Comparison of ENCODE assay signal across 7 cellular contexts in genomic region chr3:102163039-102163817, GRCh38.
A peak's percentile ranks its signal among the peaks of the same experiment; 100 is the strongest.
DNase-seq lines count a peak whose midpoint lies in the region; ATAC-seq, FAIRE-seq and TF ChIP-seq lines count a peak whose summit lies in the region.

No MANE protein-coding gene starts in this region.

- peak; percentile 60 for FAIRE-seq in HTR-8/SVneo (lab: Jason Lieb, UNC)

- peak overlapping the region in 11 of 12 donors; percentile 3 to 61 (median 22) for H3K27ac ChIP-seq in heart left ventricle

- H3K9me3 ChIP-seq in T-helper 17 cell (ENCODE audit: control insufficient read depth, low read length, poor library complexity, severe bottlenecking) = no peaks in the 10 kb centered on the region
- no peaks in the 10 kb centered on the region for H3K9me3 ChIP-seq in heart left ventricle

- H3K27me3 ChIP-seq in heart left ventricle = no peaks in the 10 kb centered on the region

- H3K27me3 Mint-ChIP-seq in T-helper 17 cell = no peaks in the 10 kb centered on the region

- H3K4me3 ChIP-seq in heart left ventricle = no peak overlapping the region

- no peaks in the 10 kb centered on the region for H3K36me3 Mint-ChIP-seq in T-helper 17 cell (ENCODE audit: low read depth)

- no peak overlapping the region for H3K4me3 Mint-ChIP-seq in T-helper 17 cell

- peaks cover 3% of the 10 kb centered on the region for H3K4me1 Mint-ChIP-seq in T-helper 17 cell

- no peaks in the 10 kb centered on the region for H3K36me3 ChIP-seq in heart left ventricle

- TF ChIP-seq CTCF in heart left ventricle (IDR thresholded peaks at IDR 0.05) = no peak

- peaks cover 0 to 18% (median 9%) of the 10 kb centered on the region in 12 donors for H3K4me1 ChIP-seq in heart left ventricle

- 0 to 18% (median 4%) methylated on average over 1 of the region's 1 CpG for whole genome bisulfite sequencing in heart left ventricle, 4 donors

- H3K27ac Mint-ChIP-seq in T-helper 17 cell = peak overlapping the region; percentile 39

- intact Hi-C loops in heart left ventricle (cut with DNase I) = no loop called here

- DNase-seq in HTR-8/SVneo (ENCODE audit: insufficient read length, low spot score) = peak; percentile 66
- DNase-seq in T-helper 17 cell = no peak
- DNase-seq in heart left ventricle = peak in 3 of 5 donors; percentile 15 to 52 (median 43)
- DNase-seq in stromal cell of bone marrow (ENCODE audit: low read depth) = peak; percentile 79
- DNase-seq in cerebellar nuclear complex (lab: John Stamatoyannopoulos, UW) = no peak
- no peak for DNase-seq in NK-92 treated with Interleukin-12 subunit alpha and Interleukin-12 subunit beta, amount 100 ng/mL, for 24 hours (lab: John Stamatoyannopoulos, UW)

- ATAC-seq in T-helper 17 cell (no peak), heart left ventricle (peak in 3 of 4 donors; percentile 74 to 84 (median 81)), HG02759 (IDR thresholded peaks at IDR 0.05; ENCODE audit: unreplicated experiment) (no peak)

- TF ChIP-seq POLR2A in heart left ventricle (IDR thresholded peaks at IDR 0.05) = no peak

Comparison
In these comparisons a context has a peak if more than half of its experiments do, and no peak if none do; other contexts are left out.
1. DNase-seq: peak in HTR-8/SVneo (single experiment), heart left ventricle (3 of 5) and stromal cell of bone marrow (single experiment); none in T-helper 17 cell (0 of 3), cerebellar nuclear complex (0 of 2) and NK-92 treated with Interleukin-12 subunit alpha and Interleukin-12 subunit beta, amount 100 ng/mL, for 24 hours (single experiment).
2. ATAC-seq: peak in heart left ventricle (3 of 4); none in T-helper 17 cell (single experiment) and HG02759 (single experiment).